1 cellular context compared by ENCODE assay signal in genomic region chr19:7159105-7159933, GRCh38.
TF ChIP-seq lines count a peak whose summit lies in the region.

No MANE protein-coding gene starts in this region.

TF ChIP-seq in GM23338, 12 proteins besides CTCF, POLR2A, EP300 and RAD21 (continued from another document):
- no peak for TF ChIP-seq ZNF462 (CRISPR knock-in tag; IDR thresholded peaks at IDR 0.05)
